Comparison of ENCODE assay signal across 11 cellular contexts in the genomic region with DNA sequence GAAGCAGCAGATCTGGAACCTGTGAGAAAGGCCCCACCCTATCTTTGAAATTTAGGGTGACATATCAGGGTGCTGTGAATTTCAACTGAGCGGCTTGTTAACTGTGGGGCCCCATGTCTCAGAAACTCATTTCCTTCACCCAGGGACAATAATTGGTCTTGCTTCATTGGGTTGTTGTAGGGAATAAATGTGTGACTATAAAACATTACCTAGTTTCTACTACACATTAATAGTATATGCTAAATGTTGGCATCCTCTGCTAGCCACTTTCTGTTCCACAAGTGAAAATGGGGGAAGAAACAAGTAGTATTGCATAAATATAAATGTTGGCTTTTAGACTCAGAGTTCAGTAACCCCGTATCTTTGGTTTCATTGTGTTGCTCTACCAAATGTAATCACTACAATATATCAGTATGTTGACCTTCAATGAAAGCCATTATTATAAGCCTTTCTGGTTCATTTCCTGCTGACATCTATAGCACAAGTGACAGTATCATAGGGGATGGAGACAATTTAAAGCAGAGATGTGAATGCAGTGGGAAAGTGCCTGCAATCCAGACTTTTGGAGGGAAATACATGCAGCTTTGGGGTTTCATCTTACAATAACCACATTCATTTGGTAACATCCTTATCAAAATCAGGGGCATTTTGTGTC.
A peak's percentile ranks its signal among the peaks of the same experiment; 100 is the strongest.
DNase-seq lines count a peak whose midpoint lies in the region; ATAC-seq, FAIRE-seq and TF ChIP-seq lines count a peak whose summit lies in the region.
"Had no signal": no experiment of that assay in that cellular context is flagged by ENCODE, and none has a peak within 500 bp of the region (broad histone marks: within the 10 kb centered on the region; RNA-seq: fewer than 3 reads in every experiment).

No MANE protein-coding gene starts in this region.

- H2AFZ ChIP-seq in keratinocyte (ENCODE audit: control insufficient read depth, low read length) = no peak overlapping the region
- H2AFZ ChIP-seq: GM23248 had no signal

- ATAC-seq in GM18858 (IDR thresholded peaks at IDR 0.05; ENCODE audit: unreplicated experiment) (peak; percentile 39), GM21786 (IDR thresholded peaks at IDR 0.05; ENCODE audit: unreplicated experiment) (peak; percentile 43), HG03439 (IDR thresholded peaks at IDR 0.05; ENCODE audit: unreplicated experiment) (peak; percentile 21), heart right ventricle (no peak)

- dilution Hi-C loops in keratinocyte (cut with MboI; ENCODE audit: extremely low pct_ligation_motif_present, low sequenced_read_pairs) = no loop called here

- peaks cover 29% of the 10 kb centered on the region for H3K4me1 ChIP-seq in keratinocyte (ENCODE audit: control insufficient read depth, extremely low read depth, insufficient read depth, low read length)
- H3K4me1 ChIP-seq in heart right ventricle = no peaks in the 10 kb centered on the region

- FAIRE-seq in keratinocyte (lab: Jason Lieb, UNC) = no peak

- no peaks in the 10 kb centered on the region for H3K9me1 ChIP-seq in keratinocyte (ENCODE audit: control insufficient read depth, extremely low read depth, insufficient read depth, low read length)

- H3K4me2 ChIP-seq in keratinocyte (ENCODE audit: control insufficient read depth, extremely low read depth, insufficient read depth, low read depth, low read length) = peak overlapping the region; percentile 86

- TF ChIP-seq CTCF in keratinocyte (optimal IDR thresholded peaks at IDR 0.05 in 1 of 3, IDR thresholded peaks at IDR 0.05 in 1 of 3, conservative IDR thresholded peaks at IDR 0.05 in 1 of 3; ENCODE audit: extremely low read depth in 1 of 3, insufficient read depth in 2 of 3, low read length in 3 of 3) (no peak), heart right ventricle (IDR thresholded peaks at IDR 0.05) (no peak)

- DNase-seq in keratinocyte (ENCODE audit: low read depth, low spot score) (no peak), DMS79 (lab: John Stamatoyannopoulos, UW) (no peak), heart right ventricle (no peak), retina (no peak), HCEC 1CT (no peak)
- DNase-seq: COR-L47, NCI-H1092 had no signal

- H3K36me3 ChIP-seq in keratinocyte (ENCODE audit: control insufficient read depth in 2 of 2, extremely low read depth in 1 of 2, insufficient read depth in 2 of 2, low read length in 2 of 2) = no peaks in the 10 kb centered on the region
- H3K36me3 ChIP-seq in heart right ventricle = no peaks in the 10 kb centered on the region

- H3K9me3 ChIP-seq in keratinocyte (ENCODE audit: control insufficient read depth, low read depth, low read length) = no peaks in the 10 kb centered on the region
- H3K9me3 ChIP-seq in heart right ventricle = no peaks in the 10 kb centered on the region

- WGBS in heart right ventricle, 2 donors = 86 to 89% methylated on average over 2 of the region's 2 CpGs

- no peak overlapping the region for H3K9ac ChIP-seq in keratinocyte (ENCODE audit: control insufficient read depth, extremely low read depth, insufficient read depth, low read length)
- H3K9ac ChIP-seq: GM23248 had no signal

- no peaks in the 10 kb centered on the region for H4K20me1 ChIP-seq in keratinocyte (ENCODE audit: control insufficient read depth, extremely low read depth, insufficient read depth, low read length)

- no peak overlapping the region for H3K4me3 ChIP-seq in keratinocyte (ENCODE audit: control insufficient read depth in 2 of 3, extremely low read depth in 1 of 3, insufficient read depth in 2 of 3, low read depth in 1 of 3, low read length in 3 of 3)
- H3K4me3 ChIP-seq in heart right ventricle = no peak overlapping the region
- H3K4me3 ChIP-seq: GM23248 had no signal

- no peaks in the 10 kb centered on the region for H3K79me2 ChIP-seq in keratinocyte (ENCODE audit: control insufficient read depth, insufficient read depth, low read length)

- no peaks in the 10 kb centered on the region for H3K27me3 ChIP-seq in keratinocyte (ENCODE audit: control insufficient read depth, extremely low read depth, insufficient read depth, low read length)
- H3K27me3 ChIP-seq in heart right ventricle = no peaks in the 10 kb centered on the region

- H3K27ac ChIP-seq in keratinocyte (ENCODE audit: control insufficient read depth, insufficient read depth, low read length) (peak overlapping the region; percentile 92), heart right ventricle (no peak overlapping the region)

- intact Hi-C loops in heart right ventricle (cut with DNase I) = no loop called here

Comparison
In these comparisons a context has a peak if more than half of its experiments do, and no peak if none do; other contexts are left out.
1. ATAC-seq: peak in GM18858 (single experiment), GM21786 (single experiment) and HG03439 (single experiment); none in heart right ventricle (0 of 8).